10 cellular contexts compared by ENCODE assay signal in the genomic region with DNA sequence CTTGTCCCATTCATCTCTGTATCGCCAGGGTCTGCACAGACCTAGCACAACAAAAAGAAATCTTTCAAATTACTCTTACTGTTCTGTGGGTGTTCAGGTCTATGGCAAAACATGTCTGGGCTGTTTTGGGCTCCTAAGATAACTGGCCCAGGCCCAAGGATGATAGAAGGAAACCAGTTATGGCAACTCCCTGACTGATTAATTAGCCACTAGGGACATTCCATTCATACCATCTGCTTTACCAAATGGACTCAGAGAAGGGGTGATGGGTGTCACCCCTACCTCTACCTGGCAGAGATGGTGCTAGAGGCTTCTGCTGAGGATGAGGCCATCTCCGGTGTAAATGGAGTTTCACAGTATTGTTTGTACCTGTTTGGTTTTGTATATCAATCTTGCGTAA. TPM values are rescaled to one million over a fixed set of nuclear protein-coding genes. Genes with fewer than 3 reads are reported as not detected.
A peak's percentile ranks its signal among the peaks of the same experiment; 100 is the strongest.
DNase-seq lines count a peak whose midpoint lies in the region; ATAC-seq, FAIRE-seq and TF ChIP-seq lines count a peak whose summit lies in the region.
"Had no signal": no experiment of that assay in that cellular context is flagged by ENCODE, and none has a peak within 500 bp of the region (broad histone marks: within the 10 kb centered on the region; RNA-seq: fewer than 3 reads in every experiment).

No MANE protein-coding gene starts in this region.

- peak; percentile 85 for FAIRE-seq in bronchial epithelial cell (lab: Jason Lieb, UNC)

- no peak for ATAC-seq in naive thymus-derived CD4-positive, alpha-beta T cell

- DNase-seq in CD14-positive monocyte (ENCODE audit: low spot score), result no peak
- peak; percentile 76 for DNase-seq in HPDE6-E6E7 (ENCODE audit: extremely low spot score)
- peak; percentile 97 for DNase-seq in bronchial epithelial cell (ENCODE audit: low read depth)
- DNase-seq in naive thymus-derived CD4-positive, alpha-beta T cell, result peak in 1 of 9 donors; percentile 16
- no peak for DNase-seq in NCI-H446 (lab: John Stamatoyannopoulos, UW)
- no peak for DNase-seq in SKM-1 treated with dmso at 0.1 percent for 144 hours (lab: John Stamatoyannopoulos, UW; ENCODE audit: unreplicated experiment)
- DNase-seq in NOMO-1 (lab: John Stamatoyannopoulos, UW; ENCODE audit: unreplicated experiment in 2 of 2), result no peak
- DNase-seq in RPMI8226, result no peak
- DNase-seq: activated CD4-positive, alpha-beta T cell treated with anti-CD3 and anti-CD28 coated beads for 1 hour; NCI-H2081 treated with DMSO at 0.1 percent for 48 hours had no signal

- no peak overlapping the region for H3K27ac ChIP-seq in naive thymus-derived CD4-positive, alpha-beta T cell (ENCODE audit: low read depth, low read length)

- CTCF ChIA-PET in naive thymus-derived CD4-positive, alpha-beta T cell (lab: Charles Lee), result no interaction called here

- H3K4me3 ChIP-seq in bronchial epithelial cell (ENCODE audit: low read depth, low read length), result no peak overlapping the region
- no peak overlapping the region for H3K4me3 ChIP-seq in naive thymus-derived CD4-positive, alpha-beta T cell (ENCODE audit: low read length)

- POLR2A ChIA-PET in naive thymus-derived CD4-positive, alpha-beta T cell (lab: Charles Lee), result interaction anchor here (0.6 kb wide), 1 partner anchor 67 kb away, joined by 6 read pairs; no protein-coding TSS in a partner anchor

- H3K9me3 Mint-ChIP-seq in CD14-positive monocyte, result no peaks in the 10 kb centered on the region
- H3K9me3 Mint-ChIP-seq in naive thymus-derived CD4-positive, alpha-beta T cell, result no peaks in the 10 kb centered on the region

- peaks cover 0 to 5% (median 3%) of the 10 kb centered on the region in 3 donors for H3K27me3 Mint-ChIP-seq in CD14-positive monocyte (ENCODE audit: low read depth in 3 of 3)
- no peaks in the 10 kb centered on the region for H3K27me3 Mint-ChIP-seq in naive thymus-derived CD4-positive, alpha-beta T cell

- no peaks in the 10 kb centered on the region for H3K9me3 ChIP-seq in naive thymus-derived CD4-positive, alpha-beta T cell (ENCODE audit: control insufficient read depth in 2 of 3, low read length in 3 of 3)

- peak overlapping the region; percentile 94 to 96 for H3K4me3 Mint-ChIP-seq in CD14-positive monocyte
- peak overlapping the region; percentile 58 to 87 (median 84) for H3K4me3 Mint-ChIP-seq in naive thymus-derived CD4-positive, alpha-beta T cell

- H3K4me1 ChIP-seq in naive thymus-derived CD4-positive, alpha-beta T cell (ENCODE audit: control insufficient read depth in 2 of 2, insufficient read depth in 2 of 2, low read length in 2 of 2), result peaks cover 13 to 15% of the 10 kb centered on the region in 2 donors

- peaks cover 79% of the 10 kb centered on the region for H3K4me1 Mint-ChIP-seq in CD14-positive monocyte
- peaks cover 26 to 53% (median 45%) of the 10 kb centered on the region in 7 donors for H3K4me1 Mint-ChIP-seq in naive thymus-derived CD4-positive, alpha-beta T cell

- no peaks in the 10 kb centered on the region for H3K27me3 ChIP-seq in bronchial epithelial cell (ENCODE audit: control insufficient read depth, insufficient read depth, low read length)
- no peaks in the 10 kb centered on the region for H3K27me3 ChIP-seq in naive thymus-derived CD4-positive, alpha-beta T cell (ENCODE audit: control insufficient read depth in 2 of 2, insufficient read depth in 2 of 2, low read length in 2 of 2)

- intact Hi-C loops in CD14-positive monocyte (cut with micrococcal nuclease), result loop anchor here (5.0 kb wide), 1 partner anchor 35 kb away; no protein-coding TSS in a partner anchor
- intact Hi-C loops in naive thymus-derived CD4-positive, alpha-beta T cell (cut with micrococcal nuclease), result loop anchor here (5.0 to 10.0 kb wide), 3 partner anchors 422 to 1670 kb away; partner anchors contain the start of genes ECPAS (in 1 of the 2) and INIP (in 1 of the 2)

- TF ChIP-seq CTCF in CD14-positive monocyte (IDR thresholded peaks at IDR 0.05) (no peak), bronchial epithelial cell (IDR thresholded peaks at IDR 0.05; ENCODE audit: insufficient read depth, low read length, severe bottlenecking) (peak; percentile 9)

- peaks cover 32 to 58% of the 10 kb centered on the region in 2 donors for H3K36me3 Mint-ChIP-seq in CD14-positive monocyte
- H3K36me3 Mint-ChIP-seq in naive thymus-derived CD4-positive, alpha-beta T cell, result peaks cover 0 to 7% (median 0%) of the 10 kb centered on the region in 5 donors

- peak overlapping the region; percentile 96 to 100 (median 99) for H3K27ac Mint-ChIP-seq in CD14-positive monocyte
- H3K27ac Mint-ChIP-seq in naive thymus-derived CD4-positive, alpha-beta T cell, result peak overlapping the region in 8 of 9 donors; percentile 21 to 76 (median 48)

- H3K36me3 ChIP-seq in bronchial epithelial cell (ENCODE audit: control insufficient read depth, insufficient read depth, low read length), result peaks cover 7% of the 10 kb centered on the region
- peaks cover 0 to 4% (median 0%) of the 10 kb centered on the region in 3 experiments for H3K36me3 ChIP-seq in naive thymus-derived CD4-positive, alpha-beta T cell (ENCODE audit: control insufficient read depth in 2 of 3, insufficient read depth in 3 of 3, low read length in 3 of 3)

RNA-seq across cellular contexts. Expression of gene SLC31A2, which starts 1.9 kb away (rescaled TPM):
- polyA plus RNA-seq in CD14-positive monocyte, result 100 to 1,000 TPM; 188 to 247 TPM
- 25.1 and 42.6 TPM in 2 replicates for total RNA-seq in bronchial epithelial cell
- total RNA-seq in naive thymus-derived CD4-positive, alpha-beta T cell, result 10 to 100 TPM in 1 of 5 experiments, 1 to 10 TPM in 4; 5.3 to 39.2 (median 5.4) TPM
- polyA plus RNA-seq in naive thymus-derived CD4-positive, alpha-beta T cell, result 1 to 10 TPM; 2.7 to 4.9 TPM

Comparison
In these comparisons a context has a peak if more than half of its experiments do, and no peak if none do; other contexts are left out.
1. DNase-seq: peak in HPDE6-E6E7 (single experiment) and bronchial epithelial cell (single experiment); none in CD14-positive monocyte (single experiment), NCI-H446 (0 of 2), SKM-1 treated with dmso at 0.1 percent for 144 hours (single experiment), NOMO-1 (0 of 2) and RPMI8226 (single experiment).